Comparison of ENCODE assay signal across 8 cellular contexts in the genomic region with DNA sequence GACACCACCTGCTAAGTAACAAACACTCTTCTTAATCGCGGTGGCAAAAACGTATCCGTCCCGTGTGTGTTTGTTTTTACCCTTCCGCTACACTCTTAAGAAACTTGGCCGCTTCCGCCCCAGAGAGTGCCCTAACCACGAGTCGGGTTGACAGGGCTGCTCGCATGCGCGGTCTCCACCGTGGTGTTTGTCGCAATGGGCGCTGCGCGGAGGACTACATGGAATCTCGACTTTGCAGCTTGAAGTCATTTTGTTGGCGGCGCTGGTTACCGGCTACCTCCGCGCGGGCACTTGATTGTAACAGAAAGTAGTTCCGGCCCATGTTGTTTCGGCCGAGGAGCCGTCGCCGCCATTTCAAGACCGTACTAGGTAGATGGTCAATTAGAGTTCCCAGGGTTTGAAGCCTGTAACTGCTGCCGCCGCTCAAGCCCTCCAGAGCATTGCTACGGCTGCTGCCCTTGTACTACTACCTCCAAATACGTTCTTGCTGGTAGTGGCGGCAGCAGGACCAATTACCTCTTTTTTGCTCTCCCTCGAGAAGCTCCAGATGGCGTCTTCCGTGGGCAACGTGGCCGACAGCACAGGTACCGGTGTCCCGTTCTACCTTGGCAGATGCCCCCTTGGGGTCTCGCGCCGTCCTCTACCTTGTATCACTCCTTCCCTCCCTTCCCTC. TPM values are rescaled to one million over a fixed set of nuclear protein-coding genes. Genes with fewer than 3 reads are reported as not detected.
A peak's percentile ranks its signal among the peaks of the same experiment; 100 is the strongest.
DNase-seq lines count a peak whose midpoint lies in the region; ATAC-seq and TF ChIP-seq lines count a peak whose summit lies in the region.

A gene (plus strand): TSS at position 352 of the 673 bp plus-strand sequence. CDS start 196 bp downstream, at position 548.

- H3K27me3 ChIP-seq in CD8-positive, alpha-beta T cell (ENCODE audit: insufficient read depth, low read length), result no peaks in the 10 kb centered on the region
- no peaks in the 10 kb centered on the region for H3K27me3 ChIP-seq in lower lobe of right lung (ENCODE audit: low read depth)

- peak within 1 kb of the TSS; percentile 71 for H3K4me3 ChIP-seq in CD8-positive, alpha-beta T cell (ENCODE audit: low read depth, low read length)
- H3K4me3 ChIP-seq in lower lobe of right lung, result peak within 1 kb of the TSS; percentile 75

- peak; percentile 84 to 96 (median 88) for DNase-seq in CD8-positive, alpha-beta T cell
- peak; percentile 78 for DNase-seq in HS-5 (ENCODE audit: low read depth)
- DNase-seq in NK-92 (lab: John Stamatoyannopoulos, UW; ENCODE audit: unreplicated experiment), result peak; percentile 53
- peak; percentile 81 to 87 for DNase-seq in activated CD8-positive, alpha-beta memory T cell treated with anti-CD3 and anti-CD28 coated beads for 1 hour (ENCODE audit: extremely low read depth in 1 of 2, low read depth in 1 of 2)
- DNase-seq in effector CD4-positive, alpha-beta T cell, result peak; percentile 86
- DNase-seq in lower lobe of right lung, result peak; percentile 96
- DNase-seq in stimulated activated CD4-positive, alpha-beta T cell treated with anti-CD3 and anti-CD28 coated beads, TNF-alpha, amount 100 ng/mL, for 1 hour (ENCODE audit: low read depth in 3 of 3, low spot score in 1 of 3), result peak; percentile 76 to 85 (median 82)

- peaks cover 36% of the 10 kb centered on the region for H3K4me1 Mint-ChIP-seq in CD8-positive, alpha-beta T cell (ENCODE audit: low read depth)

- peaks cover 15% of the 10 kb centered on the region for H3K4me1 ChIP-seq in CD8-positive, alpha-beta T cell (ENCODE audit: insufficient read depth, low read length)
- H3K4me1 ChIP-seq in lower lobe of right lung, result no peaks in the 10 kb centered on the region

- CTCF ChIA-PET in CD8-positive, alpha-beta T cell (lab: Charles Lee), result interaction anchor here (1.6 to 4.2 kb wide), 2 partner anchors 13 to 19 kb away, joined by 3 to 13 read pairs; no protein-coding TSS in a partner anchor

- no peaks in the 10 kb centered on the region for H3K9me3 ChIP-seq in CD8-positive, alpha-beta T cell (ENCODE audit: low read length)
- H3K9me3 ChIP-seq in lower lobe of right lung, result no peaks in the 10 kb centered on the region

- H3K4me3 Mint-ChIP-seq in CD8-positive, alpha-beta T cell, result peak within 1 kb of the TSS; percentile 98

- peak within 1 kb of the TSS; percentile 98 for H3K27ac Mint-ChIP-seq in CD8-positive, alpha-beta T cell

- TF ChIP-seq CTCF in CD8-positive, alpha-beta T cell (IDR thresholded peaks at IDR 0.05), result no peak
- TF ChIP-seq CTCF in lower lobe of right lung (IDR thresholded peaks at IDR 0.05), result no peak

- peak; percentile 70 for ATAC-seq in CD8-positive, alpha-beta T cell
- ATAC-seq in GM19467 (IDR thresholded peaks at IDR 0.05; ENCODE audit: unreplicated experiment) (peak; percentile 72), lower lobe of right lung (peak; percentile 96 to 99)

- intact Hi-C loops in CD8-positive, alpha-beta T cell (cut with DNase I, micrococcal nuclease), result loop anchor here (1.0 to 10.0 kb wide), 10 partner anchors 18 to 438 kb away; a partner anchor contains a TSS
- intact Hi-C loops in lower lobe of right lung (cut with DNase I), result no loop called here

- peaks cover 38% of the 10 kb centered on the region for H3K36me3 Mint-ChIP-seq in CD8-positive, alpha-beta T cell

- POLR2A ChIA-PET in CD8-positive, alpha-beta T cell (lab: Charles Lee), result interaction anchor here (1.0 to 6.2 kb wide), 17 partner anchors 10 to 421 kb away, joined by 3 to 42 read pairs (median 6); a partner anchor contains a TSS

- H3K36me3 ChIP-seq in CD8-positive, alpha-beta T cell (ENCODE audit: insufficient read depth, low read length), result no peaks in the 10 kb centered on the region
- peaks cover 8% of the 10 kb centered on the region for H3K36me3 ChIP-seq in lower lobe of right lung

- no peaks in the 10 kb centered on the region for H3K27me3 Mint-ChIP-seq in CD8-positive, alpha-beta T cell (ENCODE audit: low read depth)

- peak within 1 kb of the TSS; percentile 98 for H3K27ac ChIP-seq in CD8-positive, alpha-beta T cell (ENCODE audit: low read depth, low read length)
- peak within 1 kb of the TSS; percentile 85 for H3K27ac ChIP-seq in lower lobe of right lung

- H3K9me3 Mint-ChIP-seq in CD8-positive, alpha-beta T cell, result no peaks in the 10 kb centered on the region

RNA-seq across cellular contexts. Expression of the gene that starts here (rescaled TPM):
- total RNA-seq in CD8-positive, alpha-beta T cell, result 100 to 1,000 TPM; 295 to 297 TPM
- 149 TPM for total RNA-seq in lower lobe of right lung

Comparison
In these comparisons a context has a peak if more than half of its experiments do, and no peak if none do; other contexts are left out.
1. Peak in every context shown above with its lines: DNase-seq, ATAC-seq, H3K4me3 ChIP-seq and H3K27ac ChIP-seq.